9 cellular contexts compared by ENCODE assay signal in genomic region chr5:177509991-177510566, GRCh38. TPM values are rescaled to one million over a fixed set of nuclear protein-coding genes. Genes with fewer than 3 reads are reported as not detected.
A peak's percentile ranks its signal among the peaks of the same experiment; 100 is the strongest.
DNase-seq lines count a peak whose midpoint lies in the region; ATAC-seq and TF ChIP-seq lines count a peak whose summit lies in the region.
"Had no signal": no experiment of that assay in that cellular context is flagged by ENCODE, and none has a peak within 500 bp of the region (broad histone marks: within the 10 kb centered on the region; RNA-seq: fewer than 3 reads in every experiment).

No MANE protein-coding gene starts in this region.

- intact Hi-C loops in breast epithelium (cut with DNase I; ENCODE audit: low total_unique reads) = no loop called here

- no peaks in the 10 kb centered on the region for H3K27me3 ChIP-seq in breast epithelium

- H3K27ac ChIP-seq in breast epithelium = peak overlapping the region in 1 of 2 donors; percentile 19

- no peaks in the 10 kb centered on the region for H3K4me1 ChIP-seq in breast epithelium

- no peak for DNase-seq in omental fat pad (ENCODE audit: low spot score)
- no peak for DNase-seq in cerebellar nuclear complex (lab: John Stamatoyannopoulos, UW)
- DNase-seq in breast epithelium (ENCODE audit: low spot score in 2 of 2) = no peak
- no peak for DNase-seq in NCI-H146 treated with DMSO at 0.1 percent for 48 hours (lab: John Stamatoyannopoulos, UW; ENCODE audit: unreplicated experiment)
- DNase-seq: NCI-H2171 had no signal

- peaks cover 20% of the 10 kb centered on the region for H3K36me3 ChIP-seq in breast epithelium

- peak overlapping the region in 1 of 3 donors; percentile 40 for H3K4me3 ChIP-seq in breast epithelium

- peak; percentile 35 for ATAC-seq in GM18502 (IDR thresholded peaks at IDR 0.05; ENCODE audit: poor library complexity, unreplicated experiment)
- peak; percentile 33 for ATAC-seq in GM21825 (IDR thresholded peaks at IDR 0.05; ENCODE audit: unreplicated experiment)
- ATAC-seq in omental fat pad (ENCODE audit: low FRiP score) = peak; percentile 4
- no peak for ATAC-seq in HG03139 (IDR thresholded peaks at IDR 0.05; ENCODE audit: unreplicated experiment)

- TF ChIP-seq POLR2A in Raji (IDR thresholded peaks at IDR 0.05; ENCODE audit: insufficient read depth, low read depth, low read length) = peak; percentile 44; the same call in 1 of the 2 replicates
- no peak for TF ChIP-seq POLR2A in breast epithelium (IDR thresholded peaks at IDR 0.05)

- no peaks in the 10 kb centered on the region for H3K9me3 ChIP-seq in breast epithelium

- TF ChIP-seq CTCF in omental fat pad (IDR thresholded peaks at IDR 0.05) (no peak), breast epithelium (IDR thresholded peaks at IDR 0.05) (no peak)

RNA-seq across cellular contexts. Expression of gene DOK3, which starts 0.5 kb away (rescaled TPM):
- total RNA-seq in omental fat pad = 10 to 100 TPM in 3 of 4 donors, 1 to 10 TPM in 1; 7.4 to 41.0 (median 16.3) TPM
- 1 to 10 TPM; 1.6 to 7.2 (median 6.6) TPM for total RNA-seq in breast epithelium

RNA-seq across cellular contexts. Expression of gene DDX41, which starts 6.7 kb away (rescaled TPM):
- total RNA-seq in omental fat pad (10 to 100 TPM; 66.2 to 93.7 (median 73.6) TPM), breast epithelium (100 to 1,000 TPM in 2 of 3 donors, 10 to 100 TPM in 1; 76.0 to 110 (median 103) TPM)

RNA-seq across cellular contexts. Expression of gene PDLIM7, which starts 12.7 kb away (rescaled TPM):
- total RNA-seq in omental fat pad (10 to 100 TPM; 20.0 to 63.2 (median 34.2) TPM), breast epithelium (10 to 100 TPM; 17.1 to 61.9 (median 42.6) TPM)

RNA-seq across cellular contexts. Expression of gene DBN1, which starts 36.6 kb away (rescaled TPM):
- 10 to 100 TPM; 33.5 to 78.5 (median 38.3) TPM for total RNA-seq in omental fat pad
- 10 to 100 TPM; 30.7 to 94.6 (median 61.3) TPM for total RNA-seq in breast epithelium

RNA-seq across cellular contexts. Expression of gene FAM193B, which starts 44.3 kb away (rescaled TPM):
- total RNA-seq in omental fat pad = 10 to 100 TPM; 43.3 to 92.5 (median 50.9) TPM
- 10 to 100 TPM; 35.4 to 81.5 (median 77.0) TPM for total RNA-seq in breast epithelium
